ENCODE assay signal across 25 cellular contexts in genomic region chr9:6479959-6480358, GRCh38.
"Had no signal": no experiment of that assay in that cellular context is flagged by ENCODE, and none has a peak within 500 bp of the region (broad histone marks: within the 10 kb centered on the region; RNA-seq: fewer than 3 reads in every experiment).

No MANE protein-coding gene starts in this region.

- FAIRE-seq: HTR-8/SVneo had no signal

- DNase-seq: IMR-90, Karpas-422, KG1, MG63, NCI-H1092, NCI-H1105 treated with DMSO at 0.1 percent for 48 hours, NCI-H1417 treated with DMSO at 0.1 percent for 48 hours, NCI-H146, NCI-H1694 treated with DMSO at 0.1 percent for 48 hours, NCI-H1930, NCI-H2081, NCI-H2107, NCI-H226, NCI-H446, NCI-H510A, NCI-H524 treated with DMSO at 0.1 percent for 48 hours, NCI-H69, NCI-H774, PC-3, SHP77, SK-N-SH had no signal

- H3K9me3 ChIP-seq: MG63, SK-N-SH had no signal

- H3K4me3 ChIP-seq: MG63 had no signal

- H3K4me2 ChIP-seq: SK-N-SH had no signal

- H3K27ac ChIP-seq: HL-60, RWPE1 had no signal

- H3K9ac ChIP-seq: SK-N-SH had no signal

- H3K27me3 ChIP-seq: MG63 had no signal

- ATAC-seq: Panc1, PC-3 had no signal
